In the genomic region with DNA sequence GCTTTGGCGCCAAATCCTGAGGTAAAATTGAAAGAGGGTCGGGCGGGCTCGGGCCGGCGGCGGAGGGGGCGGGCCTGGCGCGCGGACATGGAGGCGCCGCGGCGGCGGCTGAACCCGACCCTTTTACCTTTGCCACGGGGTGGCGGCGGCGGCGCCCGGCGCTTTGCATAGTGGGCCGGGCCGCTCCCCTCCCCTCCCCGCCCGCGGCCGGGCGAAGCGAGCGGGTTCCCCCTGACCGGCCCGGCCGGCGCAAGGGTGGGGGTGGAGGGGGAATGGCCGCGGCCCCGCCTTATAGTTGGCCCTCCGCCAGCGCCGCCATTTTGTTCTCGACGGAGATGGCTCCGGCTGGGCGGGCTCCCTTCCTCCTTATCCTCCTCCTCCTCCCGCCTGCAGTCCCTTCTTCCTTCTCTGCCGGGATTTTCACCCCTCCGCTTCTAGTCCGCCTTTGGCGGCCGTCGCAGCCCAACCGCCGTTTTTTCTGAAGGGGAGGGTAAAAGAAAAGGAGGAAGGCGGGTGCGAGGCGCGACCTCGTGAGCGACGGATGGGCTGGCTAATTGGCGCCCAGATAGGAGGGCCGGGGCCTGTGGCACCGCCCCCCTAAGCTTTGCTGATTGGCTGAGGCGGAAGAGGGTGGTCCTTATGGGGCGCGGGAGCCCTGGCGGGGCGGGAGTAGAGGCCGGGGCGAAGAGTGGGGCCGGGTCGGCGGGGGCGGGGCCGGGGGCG, we compare ENCODE assay signal across 1 cellular context.
TF ChIP-seq lines count a peak whose summit lies in the region.

No MANE protein-coding gene starts in this region.

TF ChIP-seq in K562, 482 proteins besides CTCF, POLR2A, EP300 and RAD21 (continued from another document):
- TF ChIP-seq, protein P1, sequence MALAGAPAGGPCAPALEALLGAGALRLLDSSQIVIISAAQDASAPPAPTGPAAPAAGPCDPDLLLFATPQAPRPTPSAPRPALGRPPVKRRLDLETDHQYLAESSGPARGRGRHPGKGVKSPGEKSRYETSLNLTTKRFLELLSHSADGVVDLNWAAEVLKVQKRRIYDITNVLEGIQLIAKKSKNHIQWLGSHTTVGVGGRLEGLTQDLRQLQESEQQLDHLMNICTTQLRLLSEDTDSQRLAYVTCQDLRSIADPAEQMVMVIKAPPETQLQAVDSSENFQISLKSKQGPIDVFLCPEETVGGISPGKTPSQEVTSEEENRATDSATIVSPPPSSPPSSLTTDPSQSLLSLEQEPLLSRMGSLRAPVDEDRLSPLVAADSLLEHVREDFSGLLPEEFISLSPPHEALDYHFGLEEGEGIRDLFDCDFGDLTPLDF (CRISPR knock-in tag; IDR thresholded peaks at IDR 0.05): peak; percentile 53; the same call in 1 of the 2 replicates
- TF ChIP-seq ZNF77 (CRISPR knock-in tag; IDR thresholded peaks at IDR 0.05) (no peak), FOXK1 (CRISPR knock-in tag; IDR thresholded peaks at IDR 0.05; ENCODE audit: borderline replicate concordance) (no peak), CAMTA2 (CRISPR knock-in tag; conservative IDR thresholded peaks at IDR 0.05) (no peak), RBFOX2 (IDR thresholded peaks at IDR 0.05; ENCODE audit: low read depth, low read length) (peak; percentile 81), ZNF717 (CRISPR knock-in tag; IDR thresholded peaks at IDR 0.05) (no peak), CREM (IDR thresholded peaks at IDR 0.05; ENCODE audit: low read depth) (peak; percentile 47), ZNF316 (IDR thresholded peaks at IDR 0.05) (no peak), SIN3A (IDR thresholded peaks at IDR 0.05; ENCODE audit: borderline replicate concordance in 2 of 2, control insufficient read depth in 1 of 2, low read depth in 2 of 2, low read length in 2 of 2) (peak; percentile 55 to 84; a peak in 2 of 4 replicates), PML (IDR thresholded peaks at IDR 0.05; ENCODE audit: low read length) (0 out of 2 replicates have a peak, but pooled peaks have one; percentile 17), RFX5 (IDR thresholded peaks at IDR 0.05; ENCODE audit: low read depth, low read length) (no peak), FOXK2 (conservative IDR thresholded peaks at IDR 0.05 in 1 of 2, IDR thresholded peaks at IDR 0.05 in 1 of 2; ENCODE audit: low read depth in 2 of 2) (peak in 1 of 2 experiments; percentile 61; a peak in 2 of 4 replicates), KDM4B (IDR thresholded peaks at IDR 0.05; ENCODE audit: borderline replicate concordance in 2 of 2, low read depth in 1 of 2) (peak in 1 of 2 experiments; percentile 87; a peak in 1 of 4 replicates), NFE2 (IDR thresholded peaks at IDR 0.05; ENCODE audit: low read depth) (no peak), RNF2 (IDR thresholded peaks at IDR 0.05) (peak; percentile 68; the same call in 1 of the 2 replicates), YY1 (IDR thresholded peaks at IDR 0.05; ENCODE audit: borderline replicate concordance in 1 of 3, control insufficient read depth in 1 of 3, extremely low read depth in 1 of 3, insufficient read depth in 3 of 3, insufficient read length in 1 of 3, insufficient replicate concordance in 2 of 3, low read depth in 1 of 3, low read length in 2 of 3) (peak; percentile 88 to 96 (median 95)), CXXC5 (CRISPR knock-in tag; IDR thresholded peaks at IDR 0.05) (peak; percentile 95), RCOR1 (IDR thresholded peaks at IDR 0.05; ENCODE audit: borderline replicate concordance in 1 of 2, low read depth in 2 of 2, low read length in 2 of 2) (peak in 1 of 2 experiments; percentile 14; a peak in 2 of 4 replicates), KLF1 (tag; IDR thresholded peaks at IDR 0.05) (peak; percentile 78), ZNF124 (CRISPR knock-in tag; IDR thresholded peaks at IDR 0.05) (no peak), SMARCC2 (IDR thresholded peaks at IDR 0.05; ENCODE audit: low read depth) (no peak), TBP (optimal IDR thresholded peaks at IDR 0.05; ENCODE audit: low read depth, low read length) (peak; percentile 66), NEUROD1 (IDR thresholded peaks at IDR 0.05; ENCODE audit: borderline replicate concordance, low read depth, low read length, partially characterized antibody) (peak; percentile 93), GABPB1 (CRISPR knock-in tag; IDR thresholded peaks at IDR 0.05) (peak; percentile 56), SAP30 (IDR thresholded peaks at IDR 0.05; ENCODE audit: borderline replicate concordance, insufficient read depth, low read depth, low read length, poor library complexity, severe bottlenecking) (peak; percentile 26), ZFP36 (IDR thresholded peaks at IDR 0.05; ENCODE audit: low read depth, low read length, partially characterized antibody) (peak; percentile 17), NR2C1 (IDR thresholded peaks at IDR 0.05) (peak; percentile 89), NR2C1 (tag; IDR thresholded peaks at IDR 0.05) (peak; percentile 83), ZNF384 (IDR thresholded peaks at IDR 0.05; ENCODE audit: low read depth, low read length) (no peak), TGIF2 (CRISPR knock-in tag; IDR thresholded peaks at IDR 0.05) (peak; percentile 69; the same call in 1 of the 2 replicates), GATAD2B (IDR thresholded peaks at IDR 0.05; ENCODE audit: borderline replicate concordance) (peak; percentile 73), RBM17 (IDR thresholded peaks at IDR 0.05; ENCODE audit: borderline replicate concordance, low read depth, low read length) (no peak)
- TF ChIP-seq, protein P2, sequence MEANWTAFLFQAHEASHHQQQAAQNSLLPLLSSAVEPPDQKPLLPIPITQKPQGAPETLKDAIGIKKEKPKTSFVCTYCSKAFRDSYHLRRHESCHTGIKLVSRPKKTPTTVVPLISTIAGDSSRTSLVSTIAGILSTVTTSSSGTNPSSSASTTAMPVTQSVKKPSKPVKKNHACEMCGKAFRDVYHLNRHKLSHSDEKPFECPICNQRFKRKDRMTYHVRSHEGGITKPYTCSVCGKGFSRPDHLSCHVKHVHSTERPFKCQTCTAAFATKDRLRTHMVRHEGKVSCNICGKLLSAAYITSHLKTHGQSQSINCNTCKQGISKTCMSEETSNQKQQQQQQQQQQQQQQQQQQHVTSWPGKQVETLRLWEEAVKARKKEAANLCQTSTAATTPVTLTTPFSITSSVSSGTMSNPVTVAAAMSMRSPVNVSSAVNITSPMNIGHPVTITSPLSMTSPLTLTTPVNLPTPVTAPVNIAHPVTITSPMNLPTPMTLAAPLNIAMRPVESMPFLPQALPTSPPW (CRISPR knock-in tag; IDR thresholded peaks at IDR 0.05): peak; percentile 99
- TF ChIP-seq, protein P3, sequence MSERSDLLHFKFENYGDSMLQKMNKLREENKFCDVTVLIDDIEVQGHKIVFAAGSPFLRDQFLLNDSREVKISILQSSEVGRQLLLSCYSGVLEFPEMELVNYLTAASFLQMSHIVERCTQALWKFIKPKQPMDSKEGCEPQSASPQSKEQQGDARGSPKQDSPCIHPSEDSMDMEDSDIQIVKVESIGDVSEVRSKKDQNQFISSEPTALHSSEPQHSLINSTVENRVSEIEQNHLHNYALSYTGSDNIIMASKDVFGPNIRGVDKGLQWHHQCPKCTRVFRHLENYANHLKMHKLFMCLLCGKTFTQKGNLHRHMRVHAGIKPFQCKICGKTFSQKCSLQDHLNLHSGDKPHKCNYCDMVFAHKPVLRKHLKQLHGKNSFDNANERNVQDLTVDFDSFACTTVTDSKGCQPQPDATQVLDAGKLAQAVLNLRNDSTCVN (CRISPR knock-in tag; IDR thresholded peaks at IDR 0.05): peak; percentile 60; the same call in 1 of the 2 replicates
- TF ChIP-seq, protein P4, sequence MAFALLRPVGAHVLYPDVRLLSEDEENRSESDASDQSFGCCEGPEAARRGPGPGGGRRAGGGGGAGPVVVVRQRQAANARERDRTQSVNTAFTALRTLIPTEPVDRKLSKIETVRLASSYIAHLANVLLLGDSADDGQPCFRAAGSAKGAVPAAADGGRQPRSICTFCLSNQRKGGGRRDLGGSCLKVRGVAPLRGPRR (CRISPR knock-in tag; IDR thresholded peaks at IDR 0.05): no peak
- TF ChIP-seq, protein P5, sequence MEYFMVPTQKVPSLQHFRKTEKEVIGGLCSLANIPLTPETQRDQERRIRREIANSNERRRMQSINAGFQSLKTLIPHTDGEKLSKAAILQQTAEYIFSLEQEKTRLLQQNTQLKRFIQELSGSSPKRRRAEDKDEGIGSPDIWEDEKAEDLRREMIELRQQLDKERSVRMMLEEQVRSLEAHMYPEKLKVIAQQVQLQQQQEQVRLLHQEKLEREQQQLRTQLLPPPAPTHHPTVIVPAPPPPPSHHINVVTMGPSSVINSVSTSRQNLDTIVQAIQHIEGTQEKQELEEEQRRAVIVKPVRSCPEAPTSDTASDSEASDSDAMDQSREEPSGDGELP (CRISPR knock-in tag; IDR thresholded peaks at IDR 0.05; ENCODE audit: borderline replicate concordance): peak; percentile 67; the same call in 1 of the 2 replicates
- TF ChIP-seq, protein P6, sequence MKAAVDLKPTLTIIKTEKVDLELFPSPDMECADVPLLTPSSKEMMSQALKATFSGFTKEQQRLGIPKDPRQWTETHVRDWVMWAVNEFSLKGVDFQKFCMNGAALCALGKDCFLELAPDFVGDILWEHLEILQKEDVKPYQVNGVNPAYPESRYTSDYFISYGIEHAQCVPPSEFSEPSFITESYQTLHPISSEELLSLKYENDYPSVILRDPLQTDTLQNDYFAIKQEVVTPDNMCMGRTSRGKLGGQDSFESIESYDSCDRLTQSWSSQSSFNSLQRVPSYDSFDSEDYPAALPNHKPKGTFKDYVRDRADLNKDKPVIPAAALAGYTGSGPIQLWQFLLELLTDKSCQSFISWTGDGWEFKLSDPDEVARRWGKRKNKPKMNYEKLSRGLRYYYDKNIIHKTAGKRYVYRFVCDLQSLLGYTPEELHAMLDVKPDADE (conservative IDR thresholded peaks at IDR 0.05; ENCODE audit: control insufficient read depth, low read depth, low read length): 0 out of 2 replicates have a peak, but pooled peaks have one; percentile 48
